11 cellular contexts compared by ENCODE assay signal in genomic region chr6:84150680-84151079, GRCh38.
A peak's percentile ranks its signal among the peaks of the same experiment; 100 is the strongest.
DNase-seq lines count a peak whose midpoint lies in the region; ATAC-seq and TF ChIP-seq lines count a peak whose summit lies in the region.
"Had no signal": no experiment of that assay in that cellular context is flagged by ENCODE, and none has a peak within 500 bp of the region (broad histone marks: within the 10 kb centered on the region; RNA-seq: fewer than 3 reads in every experiment).

No MANE protein-coding gene starts in this region.

- no peaks in the 10 kb centered on the region; the same call in 1 of the 2 replicates for H3K27me3 Mint-ChIP-seq in HFFc6 (ENCODE audit: insufficient read depth)

- H3K4me1 Mint-ChIP-seq in HFFc6 (ENCODE audit: low read depth): peaks cover 6% of the 10 kb centered on the region

- H3K9me3 Mint-ChIP-seq in HFFc6: no peaks in the 10 kb centered on the region

- in situ Hi-C loops in G401 (cut with HindIII; ENCODE audit: low sequenced_read_pairs): no loop called here

- ATAC-seq in HG03439 (IDR thresholded peaks at IDR 0.05; ENCODE audit: unreplicated experiment) (no peak), GM18498 (IDR thresholded peaks at IDR 0.05; ENCODE audit: unreplicated experiment) (no peak)

- H3K36me3 Mint-ChIP-seq in HFFc6 (ENCODE audit: low read depth): no peaks in the 10 kb centered on the region

- H3K4me3 ChIP-seq in foreskin fibroblast (ENCODE audit: low read depth in 1 of 2, low read length in 2 of 2): no peak overlapping the region
- H3K4me3 ChIP-seq: spleen, transverse colon had no signal

- DNase-seq in G401 (ENCODE audit: low spot score) (peak; percentile 86), HFFc6 (peak; percentile 57), NCI-H524 (lab: John Stamatoyannopoulos, UW) (peak; percentile 25 to 78), foreskin fibroblast (peak; percentile 91 to 96), activated gamma-delta T cell treated with Interleukin-2 at 50 U/mL for 16 hours (no peak), SIG-M5 treated with dmso at 0.1 percent for 504 hours (lab: John Stamatoyannopoulos, UW; ENCODE audit: unreplicated experiment) (no peak)
- DNase-seq: NCI-H82, spleen, transverse colon had no signal

- TF ChIP-seq CTCF in HFFc6 (IDR thresholded peaks at IDR 0.05) (no peak), foreskin fibroblast (IDR thresholded peaks at IDR 0.05; ENCODE audit: low read depth, low read length) (no peak)

- peak overlapping the region; percentile 62; the same call in 1 of the 2 replicates for H3K27ac Mint-ChIP-seq in HFFc6

- no peak overlapping the region for H3K4me3 Mint-ChIP-seq in HFFc6

Comparison
In these comparisons a context has a peak if more than half of its experiments do, and no peak if none do; other contexts are left out.
1. DNase-seq: peak in G401 (single experiment), HFFc6 (single experiment), NCI-H524 (2 of 2) and foreskin fibroblast (2 of 2); none in activated gamma-delta T cell treated with Interleukin-2 at 50 U/mL for 16 hours (single experiment) and SIG-M5 treated with dmso at 0.1 percent for 504 hours (single experiment).